8 cellular contexts compared by ENCODE assay signal in the genomic region with DNA sequence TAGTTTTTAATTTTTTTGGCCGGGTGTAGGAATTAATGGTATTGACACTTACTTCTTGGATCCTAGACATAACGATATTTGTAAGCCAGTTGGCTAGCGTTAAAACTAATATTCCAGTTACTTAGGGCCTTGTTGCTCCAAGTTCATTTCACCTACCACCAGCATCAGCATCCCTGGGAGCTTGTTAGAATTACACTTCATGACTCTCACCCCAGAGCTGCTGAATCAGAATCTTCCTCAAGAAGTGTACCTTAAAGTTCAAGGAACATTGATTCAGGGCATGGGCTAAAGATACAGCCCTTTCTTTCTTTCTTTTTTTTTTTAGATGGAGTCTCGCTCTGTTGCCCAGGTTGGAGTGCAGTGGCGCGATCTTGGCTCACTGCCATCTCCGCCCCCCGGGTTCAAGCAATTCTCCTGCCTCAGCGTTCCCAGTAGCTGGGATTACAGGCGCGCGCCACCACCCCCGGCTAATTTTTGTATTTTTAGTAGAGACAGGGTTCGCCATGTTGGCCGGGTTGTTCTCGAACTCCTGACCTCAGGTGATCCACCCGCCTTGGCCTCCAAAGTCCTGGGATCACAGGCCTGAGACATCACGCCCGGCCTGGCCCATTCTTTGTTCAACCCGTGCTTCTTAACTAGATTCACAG. TPM values are rescaled to one million over a fixed set of nuclear protein-coding genes. Genes with fewer than 3 reads are reported as not detected.
DNase-seq lines count a peak whose midpoint lies in the region; TF ChIP-seq lines count a peak whose summit lies in the region.
"Had no signal": no experiment of that assay in that cellular context is flagged by ENCODE, and none has a peak within 500 bp of the region (broad histone marks: within the 10 kb centered on the region; RNA-seq: fewer than 3 reads in every experiment).

No MANE protein-coding gene starts in this region.

- H3K27ac Mint-ChIP-seq in chondrocyte (ENCODE audit: unreplicated experiment) (no peak overlapping the region), neural crest cell (ENCODE audit: unreplicated experiment) (no peak overlapping the region)

- H3K4me1 Mint-ChIP-seq in chondrocyte (ENCODE audit: low read depth), result peaks cover 22% of the 10 kb centered on the region
- H3K4me1 Mint-ChIP-seq in neural crest cell, result peaks cover 29% of the 10 kb centered on the region

- no peaks in the 10 kb centered on the region for H3K9me3 ChIP-seq in Loucy (ENCODE audit: insufficient read depth, low read depth, low read length)

- H3F3A ChIP-seq in Loucy (ENCODE audit: low read depth), result no peaks in the 10 kb centered on the region; the same call in 1 of the 2 replicates

- peak overlapping the region; percentile 95 for H3K9ac ChIP-seq in Loucy (ENCODE audit: low read depth, low read length, poor library complexity, severe bottlenecking)

- H3K27me3 ChIP-seq in GM06990 (replicated peaks; ENCODE audit: control insufficient read depth, insufficient read depth, low read length), result no peaks in the 10 kb centered on the region
- H3K27me3 ChIP-seq in Loucy (ENCODE audit: insufficient read depth, low read length, poor library complexity, severe bottlenecking), result no peaks in the 10 kb centered on the region

- no peaks in the 10 kb centered on the region for H4K20me1 ChIP-seq in Loucy (ENCODE audit: insufficient read depth, low read length, poor library complexity, severe bottlenecking)

- peaks cover 65% of the 10 kb centered on the region for H3K79me2 ChIP-seq in Loucy (ENCODE audit: insufficient read depth, low read length)

- DNase-seq in GM06990 (ENCODE audit: extremely low read depth, insufficient read length), result no peak
- no peak for DNase-seq in chondrocyte (ENCODE audit: low spot score)
- DNase-seq in neural crest cell (ENCODE audit: low read depth, low spot score), result no peak
- DNase-seq in NK-92 treated with Interleukin-12 subunit alpha and Interleukin-12 subunit beta, amount 100 ng/mL, for 24 hours (lab: John Stamatoyannopoulos, UW), result no peak
- no peak for DNase-seq in globus pallidus (ENCODE audit: low spot score)
- DNase-seq in NCI-H2107 treated with DMSO at 0.1 percent for 48 hours (lab: John Stamatoyannopoulos, UW; ENCODE audit: unreplicated experiment), result no peak
- DNase-seq: central memory CD4-positive, alpha-beta T cell had no signal

- TF ChIP-seq CTCF in GM06990 (IDR thresholded peaks at IDR 0.05; ENCODE audit: insufficient read depth, low read length, poor library complexity, severe bottlenecking), result no peak
- TF ChIP-seq CTCF in Loucy (conservative IDR thresholded peaks at IDR 0.05; ENCODE audit: low read length), result no peak
- TF ChIP-seq CTCF in chondrocyte (IDR thresholded peaks at IDR 0.05), result no peak
- no peak for TF ChIP-seq CTCF in neural crest cell (conservative IDR thresholded peaks at IDR 0.05)

- H3K36me3 Mint-ChIP-seq in chondrocyte (ENCODE audit: low read depth) (peaks cover 2% of the 10 kb centered on the region), neural crest cell (ENCODE audit: low read depth) (peaks cover 2% of the 10 kb centered on the region)

- peaks cover 45% of the 10 kb centered on the region for H3K4me1 ChIP-seq in Loucy (ENCODE audit: insufficient read depth, low read length, poor library complexity, severe bottlenecking)

- no peaks in the 10 kb centered on the region for H3K27me3 Mint-ChIP-seq in chondrocyte (ENCODE audit: low read depth)
- no peaks in the 10 kb centered on the region for H3K27me3 Mint-ChIP-seq in neural crest cell (ENCODE audit: low read depth)

- H3K4me3 ChIP-seq in GM06990 (replicated peaks; ENCODE audit: low read depth, low read length) (peak overlapping the region; percentile 84; the same call in 1 of the 2 replicates), Loucy (ENCODE audit: low read length, poor library complexity, severe bottlenecking) (peak overlapping the region; percentile 90)

- no peaks in the 10 kb centered on the region for H3K9me3 Mint-ChIP-seq in chondrocyte (ENCODE audit: low read depth)
- no peaks in the 10 kb centered on the region for H3K9me3 Mint-ChIP-seq in neural crest cell

- H2AFZ ChIP-seq in Loucy (ENCODE audit: low read length), result no peak overlapping the region

- H3K36me3 ChIP-seq in GM06990 (ENCODE audit: control insufficient read depth, insufficient read depth, low read length), result no peaks in the 10 kb centered on the region
- H3K36me3 ChIP-seq in Loucy (ENCODE audit: insufficient read depth, low read length), result no peaks in the 10 kb centered on the region

- peak overlapping the region; percentile 85 for H3K4me2 ChIP-seq in Loucy (ENCODE audit: low read depth, low read length, poor library complexity, severe bottlenecking)

- peak overlapping the region; percentile 92 for H3K4me3 Mint-ChIP-seq in chondrocyte (ENCODE audit: unreplicated experiment)
- H3K4me3 Mint-ChIP-seq in neural crest cell, result peak overlapping the region; percentile 97

- H3K9me2 ChIP-seq in Loucy (replicated peaks; ENCODE audit: low read depth, low read length), result no peaks in the 10 kb centered on the region

RNA-seq across cellular contexts. Expression of a gene that starts 1.1 kb away (rescaled TPM):
- 5.1 to 6.5 TPM (median 5.4 TPM) in 3 replicates for total RNA-seq in chondrocyte
- total RNA-seq in neural crest cell, result 8.5 and 8.8 TPM in 2 replicates

RNA-seq across cellular contexts. Expression of a gene that starts 2.2 kb away (rescaled TPM):
- total RNA-seq in chondrocyte (12.6 to 16.2 TPM (median 12.6 TPM) in 3 replicates), neural crest cell (21.1 and 22.3 TPM in 2 replicates)
